In the genomic region with DNA sequence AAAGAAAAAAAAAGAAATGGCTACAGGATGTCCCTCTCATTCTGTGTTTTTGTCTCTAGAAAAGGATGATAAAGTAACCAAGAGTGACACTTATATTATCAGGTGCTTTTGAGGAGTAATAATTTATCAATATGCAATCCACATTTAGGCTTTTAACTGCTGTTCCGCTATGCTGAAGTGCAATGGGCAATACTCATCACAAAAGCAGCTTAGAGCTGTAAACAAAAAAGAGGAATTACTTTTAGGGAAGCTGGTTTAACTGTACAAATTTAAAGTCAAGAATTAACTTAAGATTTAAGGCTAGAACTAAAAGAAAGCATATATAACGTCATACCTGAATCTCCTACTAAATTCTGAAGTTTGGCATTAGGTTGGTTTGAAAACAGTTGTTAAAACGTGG, we compare ENCODE assay signal across 20 cellular contexts.
"Had no signal": no experiment of that assay in that cellular context is flagged by ENCODE, and none has a peak within 500 bp of the region (broad histone marks: within the 10 kb centered on the region; RNA-seq: fewer than 3 reads in every experiment).

No MANE protein-coding gene starts in this region.

- DNase-seq: activated CD4-positive, alpha-beta memory T cell treated with anti-CD3 and anti-CD28 coated beads, Interleukin-2, amount 10 ng/mL, durations not matched to agents 7 days and 5 days; activated naive CD4-positive, alpha-beta T cell treated with anti-CD3 and anti-CD28 coated beads, Interleukin-2, amount 50 U/mL, for 16 hours; activated T-cell treated with anti-CD3 and anti-CD28 coated beads, Interleukin-2, amount 50 U/mL, for 24 hours; adrenal gland; dorsolateral prefrontal cortex; erythroblast; gastrocnemius medialis; heart left ventricle; immature natural killer cell; lower lobe of right lung; midbrain; ovary; stimulated activated naive CD8-positive, alpha-beta T cell treated with anti-CD3 and anti-CD28 coated beads, Interleukin-15, amount 100 ng/mL, for 72 hours; testis; upper lobe of left lung; WERI-Rb-1 had no signal

- H3K4me1 ChIP-seq: adrenal gland, gastrocnemius medialis, lower lobe of right lung, neural progenitor cell, testis, upper lobe of left lung had no signal

- H3K4me3 Mint-ChIP-seq: activated CD4-positive, alpha-beta memory T cell treated with anti-CD3 and anti-CD28 coated beads, Interleukin-2, amount 10 ng/mL, durations not matched to agents 7 days and 5 days; activated T-cell treated with anti-CD3 and anti-CD28 coated beads, Interleukin-2, amount 50 U/mL, for 24 hours; immature natural killer cell; neural progenitor cell; stimulated activated naive CD8-positive, alpha-beta T cell treated with anti-CD3 and anti-CD28 coated beads, Interleukin-15, amount 100 ng/mL, for 72 hours; T-helper 2 cell treated with Interferon-gamma antibody and Interleukin-4, amounts not matched to agents 5 μg/mL and 100 μg/mL, for 36 hours had no signal

- H3K27ac Mint-ChIP-seq: activated CD4-positive, alpha-beta memory T cell treated with anti-CD3 and anti-CD28 coated beads, Interleukin-2, amount 10 ng/mL, durations not matched to agents 7 days and 5 days; activated T-cell treated with anti-CD3 and anti-CD28 coated beads, Interleukin-2, amount 50 U/mL, for 24 hours; immature natural killer cell; neural progenitor cell; T-helper 2 cell treated with Interferon-gamma antibody and Interleukin-4, amounts not matched to agents 5 μg/mL and 100 μg/mL, for 36 hours had no signal

- H3K27me3 ChIP-seq: adrenal gland, cardiac muscle cell, gastrocnemius medialis, neural progenitor cell, ovary, testis, upper lobe of left lung had no signal

- H2AFZ ChIP-seq: neural progenitor cell had no signal

- ATAC-seq: gastrocnemius medialis; heart left ventricle; lower lobe of right lung; sciatic nerve; stimulated activated naive CD8-positive, alpha-beta T cell treated with anti-CD3 and anti-CD28 coated beads, Interleukin-15, amount 100 ng/mL, for 72 hours had no signal

- H3K36me3 ChIP-seq: adrenal gland, cardiac muscle cell, gastrocnemius medialis, heart left ventricle, lower lobe of right lung, neural progenitor cell, ovary, upper lobe of left lung, WERI-Rb-1 had no signal

- H3K4me1 Mint-ChIP-seq: neural progenitor cell had no signal

- H3K4me2 ChIP-seq: neural progenitor cell had no signal

- H3K27ac ChIP-seq: adrenal gland, cardiac muscle cell, gastrocnemius medialis, lower lobe of right lung, neural progenitor cell, ovary, testis, upper lobe of left lung, WERI-Rb-1 had no signal

- H3K36me3 Mint-ChIP-seq: immature natural killer cell, neural progenitor cell had no signal

- H3K4me3 ChIP-seq: adrenal gland, cardiac muscle cell, dorsolateral prefrontal cortex, gastrocnemius medialis, heart left ventricle, lower lobe of right lung, neural progenitor cell, ovary, testis, upper lobe of left lung had no signal

- H3K27me3 Mint-ChIP-seq: activated CD4-positive, alpha-beta memory T cell treated with anti-CD3 and anti-CD28 coated beads, Interleukin-2, amount 10 ng/mL, durations not matched to agents 7 days and 5 days; stimulated activated naive CD8-positive, alpha-beta T cell treated with anti-CD3 and anti-CD28 coated beads, Interleukin-15, amount 100 ng/mL, for 72 hours had no signal

- H3K9me3 Mint-ChIP-seq: activated CD4-positive, alpha-beta memory T cell treated with anti-CD3 and anti-CD28 coated beads, Interleukin-2, amount 10 ng/mL, durations not matched to agents 7 days and 5 days; activated T-cell treated with anti-CD3 and anti-CD28 coated beads, Interleukin-2, amount 50 U/mL, for 24 hours; immature natural killer cell; stimulated activated naive CD8-positive, alpha-beta T cell treated with anti-CD3 and anti-CD28 coated beads, Interleukin-15, amount 100 ng/mL, for 72 hours; T-helper 2 cell treated with Interferon-gamma antibody and Interleukin-4, amounts not matched to agents 5 μg/mL and 100 μg/mL, for 36 hours had no signal

- H3K9ac ChIP-seq: neural progenitor cell had no signal

- H3K9me3 ChIP-seq: adrenal gland, gastrocnemius medialis, heart left ventricle, lower lobe of right lung, ovary, testis, upper lobe of left lung had no signal
